Comparison of ENCODE assay signal across 15 cellular contexts in the genomic region with DNA sequence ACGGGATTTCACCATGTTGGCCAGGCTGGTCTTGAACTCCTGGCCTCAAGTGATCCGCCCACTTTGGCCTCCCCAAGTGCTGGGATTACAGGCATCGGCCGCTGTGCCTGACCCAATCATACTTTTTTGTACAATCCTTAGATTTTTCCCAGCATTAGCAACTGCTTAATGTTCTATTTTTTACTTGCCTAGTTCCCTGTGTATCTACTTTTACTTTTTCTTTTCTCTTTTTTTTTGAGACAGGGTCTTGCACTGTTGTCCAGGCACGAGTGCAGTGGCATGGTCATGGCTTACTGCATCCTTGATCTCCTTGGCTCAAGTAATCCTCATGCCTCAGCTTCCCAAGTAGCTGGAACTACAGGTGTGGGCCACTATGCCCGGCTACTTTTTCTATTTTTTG. TPM values are rescaled to one million over a fixed set of nuclear protein-coding genes. Genes with fewer than 3 reads are reported as not detected.
DNase-seq lines count a peak whose midpoint lies in the region; ATAC-seq, FAIRE-seq and TF ChIP-seq lines count a peak whose summit lies in the region.
"Had no signal": no experiment of that assay in that cellular context is flagged by ENCODE, and none has a peak within 500 bp of the region (broad histone marks: within the 10 kb centered on the region; RNA-seq: fewer than 3 reads in every experiment).

No MANE protein-coding gene starts in this region.

- no peaks in the 10 kb centered on the region for H3K27me3 Mint-ChIP-seq in activated CD4-positive, alpha-beta T cell treated with anti-CD3 and anti-CD28 coated beads, Interleukin-2, amount 10 ng/mL, durations not matched to agents 24 days and 14 days
- no peaks in the 10 kb centered on the region for H3K27me3 Mint-ChIP-seq in activated T-helper 2 cell treated with anti-CD3 and anti-CD28 coated beads, Interferon-gamma antibody, Interleukin-2, Interleukin-4, amounts not matched to agents 10 μg/mL and 5 μg/mL and 100 μg/mL, durations not matched to agents 14 hours and 24 hours and 36 hours (ENCODE audit: low read depth)
- H3K27me3 Mint-ChIP-seq: activated CD8-positive, alpha-beta memory T cell treated with anti-CD3 and anti-CD28 coated beads, Interleukin-2, amount 10 ng/mL, durations not matched to agents 7 days and 5 days had no signal

- H3K79me2 ChIP-seq in HCT116 (ENCODE audit: insufficient read depth, low read length) (peaks cover 100% of the 10 kb centered on the region), neural cell (replicated peaks; ENCODE audit: insufficient read depth, low read length) (peaks cover 74% of the 10 kb centered on the region)

- H3K4me2 ChIP-seq in HCT116 (ENCODE audit: low read length) (peak overlapping the region; percentile 87; the same call in 1 of the 2 replicates), neural cell (ENCODE audit: low read length) (no peak overlapping the region)

- ATAC-seq in HCT116 (no peak), HG03135 (IDR thresholded peaks at IDR 0.05; ENCODE audit: unreplicated experiment) (no peak)
- ATAC-seq: activated CD8-positive, alpha-beta memory T cell treated with anti-CD3 and anti-CD28 coated beads, Interleukin-2, amount 10 ng/mL, durations not matched to agents 7 days and 5 days; upper lobe of right lung had no signal

- peaks cover 9 to 13% of the 10 kb centered on the region in 2 experiments for H3K36me3 ChIP-seq in HCT116 (ENCODE audit: control insufficient read depth in 1 of 2, insufficient read depth in 2 of 2, low read length in 2 of 2)
- H3K36me3 ChIP-seq in neural cell (ENCODE audit: insufficient read depth, low read length), result no peaks in the 10 kb centered on the region
- H3K36me3 ChIP-seq in small intestine (ENCODE audit: control insufficient read depth in 2 of 2, insufficient read depth in 2 of 2, low read length in 2 of 2), result no peaks in the 10 kb centered on the region
- H3K36me3 ChIP-seq: upper lobe of right lung had no signal

- no peak for DNase-seq in activated CD4-positive, alpha-beta T cell treated with anti-CD3 and anti-CD28 coated beads, Interleukin-2, amount 10 ng/mL, durations not matched to agents 24 days and 14 days
- no peak for DNase-seq in activated CD4-positive, alpha-beta T cell treated with anti-CD3 and anti-CD28 coated beads for 48 hours
- DNase-seq in HCT116 (ENCODE audit: low read depth, low spot score) (no peak), small intestine (no peak), NCI-H2171 (lab: John Stamatoyannopoulos, UW) (no peak)
- DNase-seq in activated T-helper 2 cell treated with anti-CD3 and anti-CD28 coated beads, Interferon-gamma antibody, Interleukin-2, Interleukin-4, amounts not matched to agents 10 μg/mL and 5 μg/mL and 100 μg/mL, durations not matched to agents 14 hours and 24 hours and 36 hours (ENCODE audit: low spot score), result no peak
- DNase-seq: activated CD8-positive, alpha-beta memory T cell treated with anti-CD3 and anti-CD28 coated beads, Interleukin-2, amount 10 ng/mL, durations not matched to agents 7 days and 5 days; amniotic stem cell; DMS 273 treated with DMSO at 0.1 percent for 48 hours; stimulated activated CD4-positive, alpha-beta T cell treated with anti-CD3 and anti-CD28 coated beads, Interleukin-15, amount 100 ng/mL, for 24 hours; T-helper 9 cell; upper lobe of right lung had no signal

- peaks cover 25% of the 10 kb centered on the region for H3K36me3 Mint-ChIP-seq in activated CD4-positive, alpha-beta T cell treated with anti-CD3 and anti-CD28 coated beads, Interleukin-2, amount 10 ng/mL, durations not matched to agents 24 days and 14 days (ENCODE audit: low read depth)
- H3K36me3 Mint-ChIP-seq in activated T-helper 2 cell treated with anti-CD3 and anti-CD28 coated beads, Interferon-gamma antibody, Interleukin-2, Interleukin-4, amounts not matched to agents 10 μg/mL and 5 μg/mL and 100 μg/mL, durations not matched to agents 14 hours and 24 hours and 36 hours (ENCODE audit: low read depth), result peaks cover 36% of the 10 kb centered on the region

- TF ChIP-seq RAD21 in HCT116 (IDR thresholded peaks at IDR 0.05; ENCODE audit: low read depth) (no peak), neural cell (conservative IDR thresholded peaks at IDR 0.05) (no peak)

- H3K27ac ChIP-seq in HCT116 (ENCODE audit: low read depth, low read length) (peak overlapping the region; percentile 14; the same call in 1 of the 2 replicates), neural cell (ENCODE audit: low read length) (no peak overlapping the region), small intestine (ENCODE audit: low read depth in 1 of 2, low read length in 1 of 2) (no peak overlapping the region)
- H3K27ac ChIP-seq: upper lobe of right lung had no signal

- H3K27me3 ChIP-seq in HCT116 (ENCODE audit: insufficient read depth, low read length), result no peaks in the 10 kb centered on the region
- H3K27me3 ChIP-seq in neural cell (ENCODE audit: insufficient read depth, low read depth, low read length), result no peaks in the 10 kb centered on the region
- H3K27me3 ChIP-seq in small intestine (ENCODE audit: control insufficient read depth in 2 of 2, insufficient read depth in 2 of 2, low read length in 2 of 2), result no peaks in the 10 kb centered on the region
- H3K27me3 ChIP-seq: upper lobe of right lung had no signal

- FAIRE-seq in small intestine (lab: Jason Lieb, UNC), result no peak
- FAIRE-seq: GM19239 had no signal

- no peak overlapping the region for H3K4me3 Mint-ChIP-seq in activated CD4-positive, alpha-beta T cell treated with anti-CD3 and anti-CD28 coated beads, Interleukin-2, amount 10 ng/mL, durations not matched to agents 24 days and 14 days
- no peak overlapping the region for H3K4me3 Mint-ChIP-seq in activated T-helper 2 cell treated with anti-CD3 and anti-CD28 coated beads, Interferon-gamma antibody, Interleukin-2, Interleukin-4, amounts not matched to agents 10 μg/mL and 5 μg/mL and 100 μg/mL, durations not matched to agents 14 hours and 24 hours and 36 hours (ENCODE audit: low read depth)

- no TSS peak for BruUV-seq in HCT116 (replicated peaks; lab: Mats Ljungman, UMichigan)

- TF ChIP-seq CTCF in HCT116 (IDR thresholded peaks at IDR 0.05 in 2 of 3, conservative IDR thresholded peaks at IDR 0.05 in 1 of 3; ENCODE audit: borderline replicate concordance in 1 of 3, insufficient read depth in 1 of 3, low read depth in 2 of 3, low read length in 2 of 3), result no peak
- no peak for TF ChIP-seq CTCF in neural cell (IDR thresholded peaks at IDR 0.05; ENCODE audit: poor library complexity, severe bottlenecking)

- no peak overlapping the region for H2AFZ ChIP-seq in HCT116 (ENCODE audit: low read depth, low read length, poor library complexity, severe bottlenecking)
- H2AFZ ChIP-seq in neural cell (ENCODE audit: low read depth, low read length), result no peak overlapping the region

- no peak for TF ChIP-seq EP300 in neural cell (conservative IDR thresholded peaks at IDR 0.05; ENCODE audit: poor library complexity, severe bottlenecking)

- no peaks in the 10 kb centered on the region for H3K9me3 ChIP-seq in HCT116 (ENCODE audit: control insufficient read depth in 1 of 2, insufficient read depth in 1 of 2, low read depth in 1 of 2, low read length in 2 of 2)
- H3K9me3 ChIP-seq in neural cell (ENCODE audit: low read length), result no peaks in the 10 kb centered on the region
- H3K9me3 ChIP-seq in small intestine (ENCODE audit: control insufficient read depth, low read depth), result no peaks in the 10 kb centered on the region
- H3K9me3 ChIP-seq: upper lobe of right lung had no signal

- POLR2A ChIA-PET in HCT116 (lab: Charles Lee), result interaction anchor here (1.1 to 3.0 kb wide), 6 partner anchors 10 to 106 kb away, joined by 3 to 19 read pairs (median 4); partner anchors contain the start of genes GRB2 and SLC25A19

- peaks cover 11% of the 10 kb centered on the region for H3F3A ChIP-seq in neural cell (ENCODE audit: insufficient read depth, low read length, poor library complexity, severe bottlenecking)

- H3K27ac Mint-ChIP-seq in activated CD4-positive, alpha-beta T cell treated with anti-CD3 and anti-CD28 coated beads, Interleukin-2, amount 10 ng/mL, durations not matched to agents 24 days and 14 days, result peak overlapping the region; percentile 62
- H3K27ac Mint-ChIP-seq in activated T-helper 2 cell treated with anti-CD3 and anti-CD28 coated beads, Interferon-gamma antibody, Interleukin-2, Interleukin-4, amounts not matched to agents 10 μg/mL and 5 μg/mL and 100 μg/mL, durations not matched to agents 14 hours and 24 hours and 36 hours, result peak overlapping the region; percentile 46

- WGBS in small intestine, 3 donors, result 78 to 84% (median 82%) methylated on average over 6 of the region's 6 CpGs

- intact Hi-C loops in activated CD4-positive, alpha-beta T cell treated with anti-CD3 and anti-CD28 coated beads, Interleukin-2, amount 10 ng/mL, durations not matched to agents 24 days and 14 days (cut with micrococcal nuclease), result no loop called here
- intact Hi-C loops in HCT116 (cut with micrococcal nuclease), result no loop called here
- intact Hi-C loops in activated T-helper 2 cell treated with anti-CD3 and anti-CD28 coated beads, Interferon-gamma antibody, Interleukin-2, Interleukin-4, amounts not matched to agents 10 μg/mL and 5 μg/mL and 100 μg/mL, durations not matched to agents 14 hours and 24 hours and 36 hours (cut with micrococcal nuclease), result no loop called here

- no peaks in the 10 kb centered on the region for H3K9me2 ChIP-seq in HCT116 (ENCODE audit: insufficient read depth)
- H3K9me2 ChIP-seq in neural cell (ENCODE audit: insufficient read depth, low read length), result no peaks in the 10 kb centered on the region

- no peaks in the 10 kb centered on the region for H3K9me3 Mint-ChIP-seq in activated CD4-positive, alpha-beta T cell treated with anti-CD3 and anti-CD28 coated beads, Interleukin-2, amount 10 ng/mL, durations not matched to agents 24 days and 14 days
- no peaks in the 10 kb centered on the region for H3K9me3 Mint-ChIP-seq in activated T-helper 2 cell treated with anti-CD3 and anti-CD28 coated beads, Interferon-gamma antibody, Interleukin-2, Interleukin-4, amounts not matched to agents 10 μg/mL and 5 μg/mL and 100 μg/mL, durations not matched to agents 14 hours and 24 hours and 36 hours

- CTCF ChIA-PET in HCT116 (lab: Charles Lee), result interaction anchor here (1.7 to 1.9 kb wide), 2 partner anchors 10 to 125 kb away, joined by 5 to 6 read pairs; partner anchors contain the start of genes GRB2 and MIF4GD

- no peak overlapping the region for H3K4me3 ChIP-seq in HCT116 (replicated peaks in 1 of 2; ENCODE audit: low read depth in 1 of 2, low read length in 2 of 2)
- peak overlapping the region; percentile 74 for H3K4me3 ChIP-seq in neural cell (ENCODE audit: low read length)
- H3K4me3 ChIP-seq in small intestine (ENCODE audit: low read depth in 1 of 2, low read length in 2 of 2), result no peak overlapping the region
- H3K4me3 ChIP-seq: upper lobe of right lung had no signal

- H4K20me1 ChIP-seq in HCT116 (ENCODE audit: insufficient read depth) (peaks cover 26% of the 10 kb centered on the region; the same call in 1 of the 2 replicates), neural cell (ENCODE audit: insufficient read depth) (peaks cover under 1% of the 10 kb centered on the region)

- RAD21 ChIA-PET in HCT116 (lab: Charles Lee; ENCODE audit: low non-redundant PET in 1 of 2, low total read pairs in 2 of 2, uncharacterized antibody in 2 of 2, unreplicated experiment in 2 of 2), result no interaction called here

- peaks cover 56% of the 10 kb centered on the region for H3K4me1 Mint-ChIP-seq in activated CD4-positive, alpha-beta T cell treated with anti-CD3 and anti-CD28 coated beads, Interleukin-2, amount 10 ng/mL, durations not matched to agents 24 days and 14 days
- peaks cover 60% of the 10 kb centered on the region for H3K4me1 Mint-ChIP-seq in activated T-helper 2 cell treated with anti-CD3 and anti-CD28 coated beads, Interferon-gamma antibody, Interleukin-2, Interleukin-4, amounts not matched to agents 10 μg/mL and 5 μg/mL and 100 μg/mL, durations not matched to agents 14 hours and 24 hours and 36 hours (ENCODE audit: low read depth)

- H3K9ac ChIP-seq in HCT116 (ENCODE audit: low read length) (no peak overlapping the region), neural cell (ENCODE audit: low read length) (no peak overlapping the region)

- no peak for TF ChIP-seq POLR2A in HCT116 (IDR thresholded peaks at IDR 0.05; ENCODE audit: borderline replicate concordance, extremely low read depth, insufficient read depth, insufficient read length)

- H3K4me1 ChIP-seq in HCT116 (ENCODE audit: control insufficient read depth in 1 of 2, insufficient read depth in 2 of 2, low read length in 2 of 2), result peaks cover 23 to 30% of the 10 kb centered on the region in 2 experiments
- H3K4me1 ChIP-seq in small intestine (ENCODE audit: control insufficient read depth in 2 of 2, insufficient read depth in 1 of 2, low read depth in 1 of 2, low read length in 1 of 2), result peaks cover 0 to 8% of the 10 kb centered on the region in 2 donors

RNA-seq across cellular contexts. Expression of gene GRB2, which starts 9.5 kb away (rescaled TPM):
- 172 and 182 TPM in 2 replicates for total RNA-seq in activated CD4-positive, alpha-beta T cell treated with anti-CD3 and anti-CD28 coated beads, Interleukin-2, amount 10 ng/mL, durations not matched to agents 24 days and 14 days
- 146 TPM for total RNA-seq in HCT116 (2021; ENCODE audit: unreplicated experiment)
- 64.2 and 76.7 TPM in 2 replicates for polyA plus RNA-seq in HCT116 (2012)
- 176 and 188 TPM in 2 replicates for total RNA-seq in activated T-helper 2 cell treated with anti-CD3 and anti-CD28 coated beads, Interferon-gamma antibody, Interleukin-2, Interleukin-4, amounts not matched to agents 10 μg/mL and 5 μg/mL and 100 μg/mL, durations not matched to agents 14 hours and 24 hours and 36 hours
- polyA plus RNA-seq in neural cell (134 and 150 TPM in 2 replicates), small intestine (10 to 100 TPM; 65.6 to 73.5 (median 66.2) TPM)
- polyA minus RNA-seq in neural cell, result 108 and 118 TPM in 2 replicates
